ENCODE assay signal across 15 cellular contexts in the genomic region with DNA sequence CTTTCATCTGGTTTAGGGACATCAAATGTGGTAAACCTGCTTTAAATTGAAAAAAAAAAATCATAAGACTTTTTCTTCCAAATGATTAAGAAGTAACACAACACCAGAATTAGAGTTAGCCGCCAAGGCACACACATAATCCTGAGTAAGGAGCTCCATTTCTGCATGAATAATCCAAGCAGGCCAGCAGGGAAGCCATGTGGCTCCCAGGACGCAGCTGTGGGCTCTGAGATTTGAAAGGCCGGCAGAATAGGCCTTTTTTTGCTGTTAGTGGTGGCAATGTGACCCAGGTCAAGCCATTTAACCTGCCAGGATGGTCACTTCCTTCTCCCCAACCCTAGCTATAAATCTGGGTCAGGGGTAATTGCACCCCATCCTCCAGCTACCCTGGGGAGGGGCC.
DNase-seq lines count a peak whose midpoint lies in the region; TF ChIP-seq lines count a peak whose summit lies in the region.
"Had no signal": no experiment of that assay in that cellular context is flagged by ENCODE, and none has a peak within 500 bp of the region (broad histone marks: within the 10 kb centered on the region; RNA-seq: fewer than 3 reads in every experiment).

No MANE protein-coding gene starts in this region.

- no peaks in the 10 kb centered on the region for H3K36me3 ChIP-seq in neural progenitor cell

- no peaks in the 10 kb centered on the region for H3K79me2 ChIP-seq in neural progenitor cell (ENCODE audit: low read depth)

- peaks cover 58% of the 10 kb centered on the region for H3K4me1 Mint-ChIP-seq in neural progenitor cell
- H3K4me1 Mint-ChIP-seq: IgD-negative memory B cell had no signal

- peaks cover 45% of the 10 kb centered on the region for H3K4me1 ChIP-seq in neural progenitor cell

- H4K20me1 ChIP-seq in neural progenitor cell (ENCODE audit: low read depth): no peaks in the 10 kb centered on the region

- no peak overlapping the region for H3K4me3 ChIP-seq in neural progenitor cell

- DNase-seq in D341Med (ENCODE audit: low spot score) (peak; percentile 65), NCI-H82 treated with DMSO at 0.1 percent for 48 hours (lab: John Stamatoyannopoulos, UW; ENCODE audit: unreplicated experiment) (peak; percentile 81), globus pallidus (ENCODE audit: low spot score) (peak; percentile 34), neural progenitor cell (ENCODE audit: low spot score) (peak; percentile 74), 8988T (no peak), NCI-H2081 treated with DMSO at 0.1 percent for 48 hours (lab: John Stamatoyannopoulos, UW) (no peak), HEK293T (ENCODE audit: extremely low spot score) (no peak), ureter (ENCODE audit: low spot score) (no peak)
- DNase-seq: DMS53, HCEC 1CT, NCI-H1105 treated with DMSO at 0.1 percent for 48 hours, NCI-H187 had no signal

- H3K4me2 ChIP-seq in neural progenitor cell: peak overlapping the region; percentile 51

- H3K27me3 ChIP-seq in neural progenitor cell: no peaks in the 10 kb centered on the region

- no peaks in the 10 kb centered on the region for H3K9me3 ChIP-seq in neural progenitor cell (ENCODE audit: low read depth)

- peaks cover 12% of the 10 kb centered on the region for H3K27me3 Mint-ChIP-seq in neural progenitor cell (ENCODE audit: insufficient read depth, low read depth)

- no peak overlapping the region for H3K27ac Mint-ChIP-seq in neural progenitor cell
- H3K27ac Mint-ChIP-seq: CD14-positive monocyte, IgD-negative memory B cell had no signal

- H3K36me3 Mint-ChIP-seq in neural progenitor cell: peaks cover 3% of the 10 kb centered on the region
- H3K36me3 Mint-ChIP-seq: IgD-negative memory B cell had no signal

- no peak overlapping the region for H3K4me3 Mint-ChIP-seq in neural progenitor cell
- H3K4me3 Mint-ChIP-seq: CD14-positive monocyte had no signal

- POLR2A ChIA-PET in HEK293T (lab: Yijun Ruan, JAX): interaction anchor here (0.8 kb wide), 1 partner anchor 12 kb away, joined by 3 read pairs; no protein-coding TSS in a partner anchor

- H2AFZ ChIP-seq in neural progenitor cell (replicated peaks): no peak overlapping the region

- no peak for TF ChIP-seq CTCF in neural progenitor cell (IDR thresholded peaks at IDR 0.05)

- peaks cover 42% of the 10 kb centered on the region for H3F3A ChIP-seq in neural progenitor cell (ENCODE audit: low read depth)

- H3K9me3 Mint-ChIP-seq in neural progenitor cell: peaks cover 4% of the 10 kb centered on the region

- peak overlapping the region; percentile 78 for H3K27ac ChIP-seq in neural progenitor cell
- H3K27ac ChIP-seq: HL-60 had no signal

- CTCF ChIA-PET in HEK293T (lab: Yijun Ruan, JAX): no interaction called here

- no peak overlapping the region for H3K9ac ChIP-seq in neural progenitor cell

TF ChIP-seq in HEK293T, 16 proteins besides CTCF, POLR2A, EP300 and RAD21:
- no peak for TF ChIP-seq FOXA1 (IDR thresholded peaks at IDR 0.05)
- TF ChIP-seq ARNT (IDR thresholded peaks at IDR 0.05): no peak
- no peak for TF ChIP-seq ZNF384 (IDR thresholded peaks at IDR 0.05)
- TF ChIP-seq CTBP1 (IDR thresholded peaks at IDR 0.05; ENCODE audit: borderline replicate concordance): no peak
- TF ChIP-seq LEF1 (IDR thresholded peaks at IDR 0.05; ENCODE audit: borderline replicate concordance): no peak
- TF ChIP-seq L3MBTL2 (conservative IDR thresholded peaks at IDR 0.05): no peak
- no peak for TF ChIP-seq FOXM1 (IDR thresholded peaks at IDR 0.05; ENCODE audit: borderline replicate concordance)

Comparison
In these comparisons a context has a peak if more than half of its experiments do, and no peak if none do; other contexts are left out.
1. DNase-seq: peak in D341Med (single experiment), NCI-H82 treated with DMSO at 0.1 percent for 48 hours (single experiment), globus pallidus (single experiment) and neural progenitor cell (single experiment); none in 8988T (single experiment), NCI-H2081 treated with DMSO at 0.1 percent for 48 hours (single experiment), HEK293T (single experiment) and ureter (single experiment).